In the genomic region with DNA sequence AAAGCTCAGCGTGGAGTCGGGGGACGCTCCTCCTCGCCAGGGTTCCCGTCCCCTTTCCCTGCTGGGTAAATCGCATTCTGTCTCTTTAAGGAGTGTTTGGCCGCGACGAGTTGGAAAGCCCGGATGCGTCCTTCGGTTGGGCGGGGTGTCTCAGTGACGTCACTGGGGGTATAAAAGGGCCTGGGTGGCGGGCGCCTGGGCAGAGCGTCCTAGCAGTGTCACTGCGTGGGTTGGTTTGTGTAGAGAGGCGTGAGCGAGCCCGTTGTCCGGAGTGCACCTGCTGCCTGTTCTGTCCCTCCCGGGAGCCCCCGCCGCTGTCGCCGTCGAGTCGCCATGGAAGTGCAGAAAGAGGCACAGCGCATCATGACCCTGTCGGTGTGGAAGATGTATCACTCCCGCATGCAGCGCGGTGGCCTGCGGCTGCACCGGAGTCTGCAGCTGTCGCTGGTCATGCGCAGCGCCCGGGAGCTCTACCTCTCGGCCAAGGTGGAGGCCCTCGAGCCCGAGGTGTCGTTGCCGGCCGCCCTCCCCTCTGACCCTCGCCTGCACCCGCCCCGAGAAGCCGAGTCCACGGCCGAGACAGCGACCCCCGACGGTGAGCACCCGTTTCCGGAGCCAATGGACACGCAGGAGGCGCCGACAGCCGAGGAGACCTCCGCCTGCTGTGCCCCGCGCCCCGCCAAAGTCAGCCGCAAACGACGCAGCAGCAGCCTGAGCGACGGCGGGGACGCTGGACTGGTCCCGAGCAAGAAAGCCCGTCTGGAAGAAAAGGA, we compare ENCODE assay signal across 8 cellular contexts. TPM values are rescaled to one million over a fixed set of nuclear protein-coding genes. Genes with fewer than 3 reads are reported as not detected.
A peak's percentile ranks its signal among the peaks of the same experiment; 100 is the strongest.
DNase-seq lines count a peak whose midpoint lies in the region; ATAC-seq and TF ChIP-seq lines count a peak whose summit lies in the region.

No MANE protein-coding gene starts in this region.

- H3K9me3 Mint-ChIP-seq in chondrocyte (ENCODE audit: low read depth): no peaks in the 10 kb centered on the region

- peak; percentile 57 for DNase-seq in NCI-H524 treated with DMSO at 0.1 percent for 48 hours (lab: John Stamatoyannopoulos, UW)
- peak; percentile 97 to 99 for DNase-seq in activated CD4-positive, alpha-beta T cell treated with anti-CD3 and anti-CD28 coated beads for 4 hours
- no peak for DNase-seq in chondrocyte (ENCODE audit: low spot score)
- DNase-seq in kidney tubule cell (ENCODE audit: low spot score): peak; percentile 95
- peak; percentile 95 to 98 for DNase-seq in stimulated activated CD4-positive, alpha-beta T cell treated with anti-CD3 and anti-CD28 coated beads, Interleukin-1b, Interleukin-23, amount 100 ng/mL, for 1 hour (ENCODE audit: low read depth in 2 of 2)

- peaks cover 30% of the 10 kb centered on the region for H3K4me1 Mint-ChIP-seq in chondrocyte (ENCODE audit: low read depth)

- peak overlapping the region; percentile 99 for H3K27ac Mint-ChIP-seq in chondrocyte (ENCODE audit: unreplicated experiment)

- peaks cover 6% of the 10 kb centered on the region for H3K36me3 Mint-ChIP-seq in chondrocyte (ENCODE audit: low read depth)

- TF ChIP-seq CTCF in 22Rv1 (IDR thresholded peaks at IDR 0.05): peak; percentile 42
- TF ChIP-seq CTCF in chondrocyte (IDR thresholded peaks at IDR 0.05): peak; percentile 72

- H3K4me3 Mint-ChIP-seq in chondrocyte (ENCODE audit: unreplicated experiment): peak overlapping the region; percentile 99

- H3K27ac ChIP-seq in 22Rv1: peak overlapping the region; percentile 99

- ATAC-seq in GM18520 (IDR thresholded peaks at IDR 0.05; ENCODE audit: unreplicated experiment) (peak; percentile 23), HG03439 (IDR thresholded peaks at IDR 0.05; ENCODE audit: unreplicated experiment) (peak; percentile 35)

- H3K27me3 Mint-ChIP-seq in chondrocyte (ENCODE audit: low read depth): no peaks in the 10 kb centered on the region

RNA-seq across cellular contexts. Expression of gene IER2, which starts 2.8 kb away (rescaled TPM):
- total RNA-seq in chondrocyte: 38.4 to 67.1 TPM (median 58.5 TPM) in 3 replicates

RNA-seq across cellular contexts. Expression of gene STX10, which starts 2.9 kb away (rescaled TPM):
- total RNA-seq in chondrocyte: 42.9 to 53.0 TPM (median 45.6 TPM) in 3 replicates

RNA-seq across cellular contexts. Expression of gene NACC1, which starts 35.0 kb away (rescaled TPM):
- total RNA-seq in chondrocyte: 45.2 to 49.5 TPM (median 47.3 TPM) in 3 replicates

RNA-seq across cellular contexts. Expression of gene TRMT1, which starts 36.5 kb away (rescaled TPM):
- 25.4 to 35.8 TPM (median 28.9 TPM) in 3 replicates for total RNA-seq in chondrocyte

RNA-seq across cellular contexts. Expression of gene LYL1, which starts 50.4 kb away (rescaled TPM):
- total RNA-seq in chondrocyte: 0.38 to 0.47 TPM in 2 of 3 replicates, not detected in the other
